In the genomic region with DNA sequence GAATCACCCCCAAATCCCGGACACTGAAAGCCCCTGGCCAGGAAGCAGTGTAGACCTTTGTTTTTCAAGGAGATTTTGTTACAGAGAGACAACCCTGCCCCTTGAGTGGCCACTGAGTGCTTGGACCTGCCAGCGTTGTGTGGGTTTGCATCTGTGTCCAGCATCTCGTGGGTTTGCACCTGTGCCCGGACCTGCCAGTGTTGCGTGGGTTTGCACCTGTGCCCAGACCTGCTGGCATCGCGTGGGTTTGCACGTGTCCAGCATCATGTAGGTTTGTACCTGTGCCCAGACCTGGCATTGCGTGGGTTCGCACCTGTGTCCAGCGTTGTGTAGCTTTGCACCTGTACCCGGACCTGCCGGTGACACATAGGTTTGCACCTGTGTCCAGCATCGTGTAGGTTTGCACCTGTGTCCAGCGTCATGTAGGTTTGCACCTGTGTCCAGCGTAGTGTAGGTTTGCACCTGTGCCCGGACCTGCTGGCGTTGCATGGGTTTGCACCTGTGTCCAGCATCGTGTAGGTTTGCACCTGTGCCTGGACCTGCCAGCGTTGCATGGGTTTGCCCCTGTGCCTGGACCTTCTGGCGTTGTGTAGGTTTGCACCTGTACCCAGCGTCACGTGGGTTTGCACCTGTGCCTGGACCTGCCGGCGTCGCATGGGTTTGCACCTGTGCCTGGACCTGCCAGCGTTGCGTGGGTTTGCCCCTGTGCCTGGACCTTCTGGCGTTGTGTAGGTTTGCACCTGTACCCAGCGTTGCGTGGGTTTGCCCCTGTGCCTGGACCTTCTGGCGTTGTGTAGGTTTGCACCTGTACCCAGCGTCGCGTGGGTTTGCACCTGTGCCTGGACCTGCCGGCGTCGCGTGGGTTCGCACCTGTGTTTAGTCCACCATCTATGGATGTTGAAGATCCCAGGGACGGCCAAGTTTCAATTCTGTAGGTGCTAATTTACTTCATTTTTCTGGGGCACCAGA, we compare ENCODE assay signal across 17 cellular contexts.
DNase-seq lines count a peak whose midpoint lies in the region; ATAC-seq, FAIRE-seq and TF ChIP-seq lines count a peak whose summit lies in the region.
"Had no signal": no experiment of that assay in that cellular context is flagged by ENCODE, and none has a peak within 500 bp of the region (broad histone marks: within the 10 kb centered on the region; RNA-seq: fewer than 3 reads in every experiment).

No MANE protein-coding gene starts in this region.

- H3K4me3 Mint-ChIP-seq in activated naive CD8-positive, alpha-beta T cell treated with anti-CD3 and anti-CD28 coated beads, Interleukin-2, amount 50 U/mL, for 24 hours: no peak overlapping the region
- H3K4me3 Mint-ChIP-seq: CD4-positive, CD25-positive, alpha-beta regulatory T cell; IgD-negative memory B cell had no signal

- TF ChIP-seq POLR2A in transverse colon (IDR thresholded peaks at IDR 0.05): no peak

- no peak for TF ChIP-seq EP300 in transverse colon (IDR thresholded peaks at IDR 0.05; ENCODE audit: low read depth)

- H3K4me3 ChIP-seq in right atrium auricular region (no peak overlapping the region), pancreas (no peak overlapping the region), transverse colon (no peak overlapping the region)
- H3K4me3 ChIP-seq: BLaER1 treated with 17β-estradiol and CSF1 and Interleukin-3, amounts not matched to agents 10 nM and 100 nM; GM12878; GM23248 had no signal

- no peak for FAIRE-seq in pancreas (lab: Jason Lieb, UNC)
- FAIRE-seq: GM12878, GM18507, H54 had no signal

- H3K9me3 ChIP-seq in right atrium auricular region: no peaks in the 10 kb centered on the region
- no peaks in the 10 kb centered on the region for H3K9me3 ChIP-seq in pancreas
- no peaks in the 10 kb centered on the region for H3K9me3 ChIP-seq in transverse colon

- H3K36me3 ChIP-seq in right atrium auricular region (no peaks in the 10 kb centered on the region), pancreas (no peaks in the 10 kb centered on the region), transverse colon (no peaks in the 10 kb centered on the region)
- H3K36me3 ChIP-seq: BLaER1 treated with 17β-estradiol and CSF1 and Interleukin-3, amounts not matched to agents 10 nM and 100 nM had no signal

- ATAC-seq in Right ventricle myocardium superior (ENCODE audit: poor library complexity): no peak
- no peak for ATAC-seq in left lobe of liver
- ATAC-seq in pancreas: no peak
- ATAC-seq in activated naive CD8-positive, alpha-beta T cell treated with anti-CD3 and anti-CD28 coated beads, Interleukin-2, amount 50 U/mL, for 24 hours: no peak
- ATAC-seq: GM12878 had no signal

- in situ Hi-C loops in transverse colon (cut with MboI; ENCODE audit: low pct_ligation_motif_present in 1 of 4, low pct_unique_long_range_greater_than_20kb in 1 of 4, low sequenced_read_pairs in 3 of 4): no loop called here

- no peaks in the 10 kb centered on the region for H3K27me3 ChIP-seq in right atrium auricular region
- no peaks in the 10 kb centered on the region for H3K27me3 ChIP-seq in pancreas
- no peaks in the 10 kb centered on the region for H3K27me3 ChIP-seq in transverse colon
- H3K27me3 ChIP-seq: BLaER1 treated with 17β-estradiol and CSF1 and Interleukin-3, amounts not matched to agents 10 nM and 100 nM had no signal

- no peaks in the 10 kb centered on the region for H3K4me1 Mint-ChIP-seq in activated naive CD8-positive, alpha-beta T cell treated with anti-CD3 and anti-CD28 coated beads, Interleukin-2, amount 50 U/mL, for 24 hours
- H3K4me1 Mint-ChIP-seq: CD4-positive, CD25-positive, alpha-beta regulatory T cell; IgD-negative memory B cell had no signal

- H3K27ac Mint-ChIP-seq in activated naive CD8-positive, alpha-beta T cell treated with anti-CD3 and anti-CD28 coated beads, Interleukin-2, amount 50 U/mL, for 24 hours: no peak overlapping the region
- H3K27ac Mint-ChIP-seq: IgD-negative memory B cell had no signal

- no peaks in the 10 kb centered on the region for H3K27me3 Mint-ChIP-seq in activated naive CD8-positive, alpha-beta T cell treated with anti-CD3 and anti-CD28 coated beads, Interleukin-2, amount 50 U/mL, for 24 hours
- H3K27me3 Mint-ChIP-seq: CD4-positive, CD25-positive, alpha-beta regulatory T cell had no signal

- TF ChIP-seq CTCF in right atrium auricular region (IDR thresholded peaks at IDR 0.05) (no peak), pancreas (IDR thresholded peaks at IDR 0.05) (no peak), transverse colon (IDR thresholded peaks at IDR 0.05) (no peak)

- H3K9me3 Mint-ChIP-seq in activated naive CD8-positive, alpha-beta T cell treated with anti-CD3 and anti-CD28 coated beads, Interleukin-2, amount 50 U/mL, for 24 hours: no peaks in the 10 kb centered on the region

- H3K27ac ChIP-seq in right atrium auricular region (no peak overlapping the region), pancreas (no peak overlapping the region), transverse colon (no peak overlapping the region)
- H3K27ac ChIP-seq: BLaER1 treated with 17β-estradiol and CSF1 and Interleukin-3, amounts not matched to agents 10 nM and 100 nM; GM23248 had no signal

- H3K4me1 ChIP-seq in right atrium auricular region: no peaks in the 10 kb centered on the region
- no peaks in the 10 kb centered on the region for H3K4me1 ChIP-seq in pancreas
- H3K4me1 ChIP-seq in transverse colon: no peaks in the 10 kb centered on the region
- H3K4me1 ChIP-seq: BLaER1 treated with 17β-estradiol and CSF1 and Interleukin-3, amounts not matched to agents 10 nM and 100 nM had no signal

- no peaks in the 10 kb centered on the region for H3K36me3 Mint-ChIP-seq in activated naive CD8-positive, alpha-beta T cell treated with anti-CD3 and anti-CD28 coated beads, Interleukin-2, amount 50 U/mL, for 24 hours (ENCODE audit: low read depth)
- H3K36me3 Mint-ChIP-seq: CD4-positive, CD25-positive, alpha-beta regulatory T cell; IgD-negative memory B cell had no signal

- intact Hi-C loops in Right ventricle myocardium superior (cut with DNase I): no loop called here
- intact Hi-C loops in posterior vena cava (cut with DNase I): no loop called here
- intact Hi-C loops in pancreas (cut with DNase I): no loop called here
- intact Hi-C loops in transverse colon (cut with DNase I; ENCODE audit: low total_unique reads): no loop called here

- DNase-seq in right atrium auricular region (ENCODE audit: low spot score) (peak; percentile 28), Right ventricle myocardium superior (no peak), left lobe of liver (ENCODE audit: low spot score) (peak; percentile 14), posterior vena cava (ENCODE audit: low spot score) (peak; percentile 68), pancreas (no peak), transverse colon (no peak)
- DNase-seq in activated naive CD8-positive, alpha-beta T cell treated with anti-CD3 and anti-CD28 coated beads, Interleukin-2, amount 50 U/mL, for 24 hours: no peak
- DNase-seq: 8988T; ACHN; CD4-positive, CD25-positive, alpha-beta regulatory T cell; DMS 273 treated with DMSO at 0.1 percent for 48 hours; GM23248 had no signal

- 70 to 83% methylated on average over 41 of the region's 41 CpGs for WGBS in pancreas, 2 donors
- WGBS in transverse colon (ENCODE audit: low coverage in 1 of 2), 2 donors: 86% methylated on average over 41 of the region's 41 CpGs; no CpG with 5 or more reads in 1 of the 2 donors

Comparison
In these comparisons a context has a peak if more than half of its experiments do, and no peak if none do; other contexts are left out.
1. DNase-seq: peak in right atrium auricular region (single experiment), left lobe of liver (single experiment) and posterior vena cava (single experiment); none in Right ventricle myocardium superior (single experiment), pancreas (0 of 6), transverse colon (single experiment) and activated naive CD8-positive, alpha-beta T cell treated with anti-CD3 and anti-CD28 coated beads, Interleukin-2, amount 50 U/mL, for 24 hours (single experiment).